ENCODE assay signal across 9 cellular contexts in genomic region chr4:133483600-133484246, GRCh38.
DNase-seq lines count a peak whose midpoint lies in the region; ATAC-seq and TF ChIP-seq lines count a peak whose summit lies in the region.
"Had no signal": no experiment of that assay in that cellular context is flagged by ENCODE, and none has a peak within 500 bp of the region (broad histone marks: within the 10 kb centered on the region; RNA-seq: fewer than 3 reads in every experiment).

No MANE protein-coding gene starts in this region.

- H3K4me3 Mint-ChIP-seq in Caco-2 (ENCODE audit: unreplicated experiment), result no peak overlapping the region

- H3K27me3 Mint-ChIP-seq in Caco-2 (ENCODE audit: insufficient read depth, unreplicated experiment), result no peaks in the 10 kb centered on the region

- no peak overlapping the region for H3K27ac ChIP-seq in uterus

- H3K9me3 Mint-ChIP-seq in Caco-2 (ENCODE audit: unreplicated experiment), result no peaks in the 10 kb centered on the region

- no peak for TF ChIP-seq POLR2A in uterus (IDR thresholded peaks at IDR 0.05)

- intact Hi-C loops in Caco-2 (cut with micrococcal nuclease; ENCODE audit: unreplicated experiment) (loop anchor here (1.0 to 2.0 kb wide), 4 partner anchors 163 to 337 kb away; no protein-coding TSS in a partner anchor), uterus (cut with DNase I; ENCODE audit: low total_unique reads) (no loop called here)

- POLR2A ChIA-PET in Caco-2 (lab: Charles Lee), result no interaction called here

- DNase-seq in Caco-2 (peak; percentile 31 to 43), KBM-7 (peak; percentile 72), amniotic epithelial cell (ENCODE audit: low read depth) (peak; percentile 82), left lobe of liver (ENCODE audit: low spot score) (no peak), uterus (no peak), UCSD-AML1 (lab: John Stamatoyannopoulos, UW; ENCODE audit: unreplicated experiment) (no peak)
- DNase-seq in activated naive CD4-positive, alpha-beta T cell treated with anti-CD3 and anti-CD28 coated beads, Interleukin-2, amount 50 U/mL, for 16 hours, result no peak
- DNase-seq: activated CD4-positive, alpha-beta T cell treated with anti-CD3 and anti-CD28 coated beads, Interleukin-2, amount 50 U/mL, for 1 hour had no signal

- CTCF ChIA-PET in Caco-2 (lab: Charles Lee), result interaction anchor here (0.7 kb wide), 1 partner anchor 12 kb away, joined by 5 read pairs; no protein-coding TSS in a partner anchor

- peak; percentile 72 for ATAC-seq in left lobe of liver
- no peak for ATAC-seq in GM18861 (IDR thresholded peaks at IDR 0.05; ENCODE audit: unreplicated experiment)

- H3K27me3 ChIP-seq in Caco-2 (replicated peaks; ENCODE audit: control insufficient read depth, insufficient read depth, low read length) (no peaks in the 10 kb centered on the region), uterus (no peaks in the 10 kb centered on the region)

- BruUV-seq in Caco-2 (replicated peaks; lab: Mats Ljungman, UMichigan), result no TSS peak

- TF ChIP-seq CTCF in Caco-2 (IDR thresholded peaks at IDR 0.05; ENCODE audit: insufficient read depth in 1 of 2, low read depth in 1 of 2, low read length in 1 of 2, severe bottlenecking in 1 of 2, unreplicated experiment in 1 of 2) (peak; percentile 48), uterus (IDR thresholded peaks at IDR 0.05) (no peak)

- in situ Hi-C loops in KBM-7 (cut with MboI; ENCODE audit: low pct_unique_long_range_greater_than_20kb, low sequenced_read_pairs), result no loop called here

- H3K4me3 ChIP-seq in Caco-2 (ENCODE audit: low read depth, low read length) (no peak overlapping the region), uterus (no peak overlapping the region)

- H3K4me1 Mint-ChIP-seq in Caco-2 (ENCODE audit: low read depth, unreplicated experiment), result no peaks in the 10 kb centered on the region

- no peak overlapping the region for H3K27ac Mint-ChIP-seq in Caco-2 (ENCODE audit: unreplicated experiment)

- H3K36me3 ChIP-seq in Caco-2 (ENCODE audit: control insufficient read depth, insufficient read depth, low read length), result no peaks in the 10 kb centered on the region
- H3K36me3 ChIP-seq in uterus, result no peaks in the 10 kb centered on the region

- H3K36me3 Mint-ChIP-seq in Caco-2 (ENCODE audit: insufficient read depth, unreplicated experiment), result no peaks in the 10 kb centered on the region

- H3K4me1 ChIP-seq in Caco-2 (no peaks in the 10 kb centered on the region), uterus (no peaks in the 10 kb centered on the region)

- H3K9me3 ChIP-seq in Caco-2 (no peaks in the 10 kb centered on the region), uterus (no peaks in the 10 kb centered on the region)

Comparison
In these comparisons a context has a peak if more than half of its experiments do, and no peak if none do; other contexts are left out.
1. DNase-seq: peak in Caco-2 (2 of 2), KBM-7 (single experiment) and amniotic epithelial cell (single experiment); none in left lobe of liver (single experiment), activated naive CD4-positive, alpha-beta T cell treated with anti-CD3 and anti-CD28 coated beads, Interleukin-2, amount 50 U/mL, for 16 hours (single experiment), uterus (0 of 2) and UCSD-AML1 (single experiment).
2. CTCF ChIP-seq: peak in Caco-2 (2 of 2); none in uterus (0 of 4).